ENCODE assay signal across 8 cellular contexts in the genomic region with DNA sequence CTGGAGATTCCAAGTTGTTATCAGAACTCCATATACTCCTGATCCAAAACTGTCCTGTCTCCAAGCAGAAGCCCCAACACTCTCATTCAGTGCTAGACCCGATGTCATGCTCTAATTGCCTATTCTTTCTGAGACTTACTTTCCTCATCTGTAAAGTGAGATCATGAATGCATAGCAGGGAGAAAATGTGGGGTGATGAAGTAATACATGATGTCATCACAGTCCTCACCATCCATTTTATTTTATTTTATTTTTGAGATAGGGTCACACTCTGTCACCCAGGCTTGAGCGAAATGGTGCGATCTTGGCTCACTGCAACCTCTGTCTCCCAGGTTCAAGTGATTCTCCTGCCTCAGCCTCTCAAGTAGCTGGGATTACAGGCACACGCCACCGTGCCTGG.
"Had no signal": no experiment of that assay in that cellular context is flagged by ENCODE, and none has a peak within 500 bp of the region (broad histone marks: within the 10 kb centered on the region; RNA-seq: fewer than 3 reads in every experiment).

No MANE protein-coding gene starts in this region.

- H3K4me3 ChIP-seq: GM12878 had no signal

- FAIRE-seq: G401.6, GM12878, GM12891, GM12892, GM18507, GM19239 had no signal

- DNase-seq: GDM1, GF-D8 had no signal

- ATAC-seq: GM12878 had no signal
